Comparison of ENCODE assay signal across 1 cellular context in genomic region chr2:119376406-119376805, GRCh38. TPM values are rescaled to one million over a fixed set of nuclear protein-coding genes. Genes with fewer than 3 reads are reported as not detected.
"Had no signal": no experiment of that assay in that cellular context is flagged by ENCODE, and none has a peak within 500 bp of the region (broad histone marks: within the 10 kb centered on the region; RNA-seq: fewer than 3 reads in every experiment).

No MANE protein-coding gene starts in this region.

RNA-seq across cellular contexts. Expression of gene TMEM37, which starts 55.2 kb away (rescaled TPM):
- polyA plus RNA-seq: IgD-negative memory B cell had no signal
